Comparison of ENCODE assay signal across 10 cellular contexts in the genomic region with DNA sequence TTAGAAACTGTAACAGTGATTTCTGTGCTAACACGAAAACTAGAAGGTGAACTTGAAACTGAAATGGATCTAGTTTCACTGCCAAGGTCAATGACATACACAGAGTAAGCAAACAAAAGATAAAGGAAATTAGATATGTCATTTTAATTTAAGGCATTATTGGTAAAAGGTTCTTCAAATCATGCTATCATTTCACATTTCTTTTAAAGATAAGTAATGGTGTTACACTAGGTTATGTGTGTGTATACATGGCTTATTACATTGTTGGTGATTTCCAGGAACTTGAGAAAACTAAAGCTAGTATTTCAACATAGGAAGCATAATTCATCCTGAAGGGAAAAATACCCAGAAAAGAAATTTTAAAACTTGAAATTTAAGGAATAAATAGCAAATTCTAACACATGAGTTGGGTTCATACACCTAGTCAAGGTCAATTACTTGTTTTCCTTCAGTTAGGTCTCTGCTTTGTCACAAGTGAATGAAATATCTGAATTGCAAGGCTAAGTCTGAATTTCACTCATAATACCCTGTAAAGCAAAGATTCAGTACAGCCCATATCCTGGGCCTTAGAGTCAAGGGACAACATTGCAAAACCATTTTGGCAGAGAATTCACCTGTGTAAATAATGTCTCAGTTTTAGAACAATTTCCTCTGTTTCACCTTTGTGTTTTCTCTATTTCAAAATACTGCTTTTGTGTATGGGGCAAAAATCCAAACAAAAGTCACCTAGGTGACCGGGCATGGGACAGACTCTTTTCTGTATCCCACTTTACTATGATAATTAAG.
DNase-seq lines count a peak whose midpoint lies in the region; ATAC-seq, FAIRE-seq and TF ChIP-seq lines count a peak whose summit lies in the region.
"Had no signal": no experiment of that assay in that cellular context is flagged by ENCODE, and none has a peak within 500 bp of the region (broad histone marks: within the 10 kb centered on the region; RNA-seq: fewer than 3 reads in every experiment).

No MANE protein-coding gene starts in this region.

- FAIRE-seq in islet of Langerhans (lab: Jason Lieb, UNC) (peak; percentile 80), D721Med (lab: Jason Lieb, UNC) (no peak)
- FAIRE-seq: astrocyte had no signal

- no peak overlapping the region for H3K4me3 Mint-ChIP-seq in T-helper 17 cell

- TF ChIP-seq CTCF in D721Med (IDR thresholded peaks at IDR 0.05; ENCODE audit: insufficient read depth, missing control alignments), result no peak

- H3K4me1 Mint-ChIP-seq in T-helper 17 cell, result peaks cover 4% of the 10 kb centered on the region

- H3K27ac Mint-ChIP-seq in T-helper 17 cell, result no peak overlapping the region

- peaks cover 7% of the 10 kb centered on the region for H3K36me3 Mint-ChIP-seq in T-helper 17 cell (ENCODE audit: low read depth)

- H3K27me3 Mint-ChIP-seq in T-helper 17 cell, result no peaks in the 10 kb centered on the region

- ATAC-seq in HG02759 (IDR thresholded peaks at IDR 0.05; ENCODE audit: unreplicated experiment) (peak; percentile 44), HG02973 (IDR thresholded peaks at IDR 0.05; ENCODE audit: unreplicated experiment) (no peak), T-helper 17 cell (no peak)

- peak; percentile 76 for DNase-seq in DMS53 (lab: John Stamatoyannopoulos, UW)
- DNase-seq in OCI-M1 (lab: John Stamatoyannopoulos, UW), result peak; percentile 36
- no peak for DNase-seq in DMS 273 treated with DMSO at 0.1 percent for 48 hours (lab: John Stamatoyannopoulos, UW)
- DNase-seq in D721Med (ENCODE audit: insufficient read length, low spot score), result no peak
- no peak for DNase-seq in T-helper 17 cell
- DNase-seq: H7 had no signal

- H3K9me3 ChIP-seq in T-helper 17 cell (ENCODE audit: control insufficient read depth, low read length, poor library complexity, severe bottlenecking), result no peaks in the 10 kb centered on the region

Comparison
In these comparisons a context has a peak if more than half of its experiments do, and no peak if none do; other contexts are left out.
1. DNase-seq: peak in DMS53 (single experiment) and OCI-M1 (single experiment); none in DMS 273 treated with DMSO at 0.1 percent for 48 hours (single experiment), D721Med (single experiment) and T-helper 17 cell (0 of 3).